Comparison of ENCODE assay signal across 27 cellular contexts in genomic region chr7:841943-842342, GRCh38. TPM values are rescaled to one million over a fixed set of nuclear protein-coding genes. Genes with fewer than 3 reads are reported as not detected.
DNase-seq lines count a peak whose midpoint lies in the region; ATAC-seq and TF ChIP-seq lines count a peak whose summit lies in the region.
"Had no signal": no experiment of that assay in that cellular context is flagged by ENCODE, and none has a peak within 500 bp of the region (broad histone marks: within the 10 kb centered on the region; RNA-seq: fewer than 3 reads in every experiment).

No MANE protein-coding gene starts in this region.

- no peak for ATAC-seq in Right ventricle myocardium superior (ENCODE audit: poor library complexity)
- no peak for ATAC-seq in effector memory CD8-positive, alpha-beta T cell (replicated peaks)
- ATAC-seq in HG03565 (IDR thresholded peaks at IDR 0.05; ENCODE audit: unreplicated experiment), result no peak
- ATAC-seq: A549; stimulated activated effector memory CD8-positive, alpha-beta T cell treated with anti-CD3 and anti-CD28 coated beads, Interleukin-12 subunit alpha, Interleukin-12 subunit beta, amount 100 ng/mL, for 72 hours; upper lobe of right lung had no signal

- H3K79me2 ChIP-seq in neural progenitor cell (ENCODE audit: low read depth), result peaks cover 37% of the 10 kb centered on the region

- H4K20me1 ChIP-seq in neural progenitor cell (ENCODE audit: low read depth), result peaks cover 21% of the 10 kb centered on the region

- no peak overlapping the region for H3K4me3 ChIP-seq in esophagus (ENCODE audit: low read depth in 1 of 2, low read length in 2 of 2)
- no peak overlapping the region for H3K4me3 ChIP-seq in neural progenitor cell
- H3K4me3 ChIP-seq: A549, SJSA1, upper lobe of right lung had no signal

- H3K4me1 ChIP-seq in esophagus (ENCODE audit: control insufficient read depth in 2 of 2, insufficient read depth in 2 of 2, low read length in 1 of 2) (peaks cover 0 to 3% of the 10 kb centered on the region in 2 donors), neural progenitor cell (no peaks in the 10 kb centered on the region)
- H3K4me1 ChIP-seq: A549, SJSA1 had no signal

- no peaks in the 10 kb centered on the region for H3K27me3 ChIP-seq in esophagus (ENCODE audit: control insufficient read depth in 1 of 2, insufficient read depth in 2 of 2, low read length in 2 of 2)
- H3K27me3 ChIP-seq in neural progenitor cell, result no peaks in the 10 kb centered on the region
- H3K27me3 ChIP-seq: SJSA1, upper lobe of right lung had no signal

- TF ChIP-seq CTCF in neural progenitor cell (IDR thresholded peaks at IDR 0.05), result no peak

- H3K27ac ChIP-seq in esophagus (ENCODE audit: low read depth in 2 of 2, low read length in 1 of 2) (peak overlapping the region; percentile 7 to 70), neural progenitor cell (no peak overlapping the region)
- H3K27ac ChIP-seq: A549, epithelial cell of prostate, SJSA1, upper lobe of right lung, WERI-Rb-1 had no signal

- peaks cover 23% of the 10 kb centered on the region for H3K4me1 Mint-ChIP-seq in neural progenitor cell
- H3K4me1 Mint-ChIP-seq in effector memory CD8-positive, alpha-beta T cell (ENCODE audit: low read depth in 2 of 2), result peaks cover 0 to under 1% of the 10 kb centered on the region in 2 donors
- H3K4me1 Mint-ChIP-seq: CD14-positive monocyte; stimulated activated effector memory CD8-positive, alpha-beta T cell treated with anti-CD3 and anti-CD28 coated beads, Interleukin-12 subunit alpha, Interleukin-12 subunit beta, amount 100 ng/mL, for 72 hours had no signal

- H3F3A ChIP-seq in neural progenitor cell (ENCODE audit: low read depth), result no peaks in the 10 kb centered on the region

- peaks cover 19 to 44% of the 10 kb centered on the region in 2 donors for H3K36me3 ChIP-seq in esophagus (ENCODE audit: control insufficient read depth in 2 of 2, insufficient read depth in 2 of 2, low read length in 1 of 2)
- no peaks in the 10 kb centered on the region for H3K36me3 ChIP-seq in neural progenitor cell

- H3K27ac Mint-ChIP-seq in neural progenitor cell, result peak overlapping the region; percentile 93
- no peak overlapping the region for H3K27ac Mint-ChIP-seq in effector memory CD8-positive, alpha-beta T cell
- H3K27ac Mint-ChIP-seq: activated CD4-positive, alpha-beta memory T cell treated with anti-CD3 and anti-CD28 coated beads for 36 hours; stimulated activated effector memory CD8-positive, alpha-beta T cell treated with anti-CD3 and anti-CD28 coated beads, Interleukin-12 subunit alpha, Interleukin-12 subunit beta, amount 100 ng/mL, for 72 hours; T-helper 1 cell treated with Interleukin-12 subunit alpha and Interleukin-12 subunit beta and Interleukin-4 antibody, amounts not matched to agents 30 μg/mL and 1 μg/mL, for 36 hours had no signal

- H3K9me3 ChIP-seq in esophagus (ENCODE audit: control insufficient read depth in 2 of 2, insufficient read depth in 1 of 2, low read depth in 1 of 2, low read length in 1 of 2) (no peaks in the 10 kb centered on the region), neural progenitor cell (ENCODE audit: low read depth) (no peaks in the 10 kb centered on the region)
- H3K9me3 ChIP-seq: A549, upper lobe of right lung had no signal

- 73 to 77% methylated on average over 16 of the region's 16 CpGs for WGBS in esophagus, 2 donors

- H3K36me3 Mint-ChIP-seq in neural progenitor cell, result peaks cover 20% of the 10 kb centered on the region
- H3K36me3 Mint-ChIP-seq in effector memory CD8-positive, alpha-beta T cell (ENCODE audit: insufficient read depth), result peaks cover 48% of the 10 kb centered on the region

- H3K4me3 Mint-ChIP-seq in neural progenitor cell, result no peak overlapping the region
- no peak overlapping the region for H3K4me3 Mint-ChIP-seq in effector memory CD8-positive, alpha-beta T cell
- H3K4me3 Mint-ChIP-seq: activated CD4-positive, alpha-beta memory T cell treated with anti-CD3 and anti-CD28 coated beads for 36 hours; CD14-positive monocyte; stimulated activated effector memory CD8-positive, alpha-beta T cell treated with anti-CD3 and anti-CD28 coated beads, Interleukin-12 subunit alpha, Interleukin-12 subunit beta, amount 100 ng/mL, for 72 hours; T-helper 1 cell treated with Interleukin-12 subunit alpha and Interleukin-12 subunit beta and Interleukin-4 antibody, amounts not matched to agents 30 μg/mL and 1 μg/mL, for 36 hours had no signal

- H3K9me3 Mint-ChIP-seq in neural progenitor cell, result no peaks in the 10 kb centered on the region
- no peaks in the 10 kb centered on the region for H3K9me3 Mint-ChIP-seq in effector memory CD8-positive, alpha-beta T cell
- H3K9me3 Mint-ChIP-seq: activated CD4-positive, alpha-beta memory T cell treated with anti-CD3 and anti-CD28 coated beads for 36 hours; stimulated activated effector memory CD8-positive, alpha-beta T cell treated with anti-CD3 and anti-CD28 coated beads, Interleukin-12 subunit alpha, Interleukin-12 subunit beta, amount 100 ng/mL, for 72 hours; T-helper 1 cell treated with Interleukin-12 subunit alpha and Interleukin-12 subunit beta and Interleukin-4 antibody, amounts not matched to agents 30 μg/mL and 1 μg/mL, for 36 hours had no signal

- no peak overlapping the region for H3K9ac ChIP-seq in neural progenitor cell

- DNase-seq in Right ventricle myocardium superior, result peak; percentile 11
- no peak for DNase-seq in cardiac septum (ENCODE audit: low spot score)
- DNase-seq in neural progenitor cell (ENCODE audit: low spot score), result no peak
- no peak for DNase-seq in effector memory CD8-positive, alpha-beta T cell
- DNase-seq in LoVo (ENCODE audit: low spot score), result no peak
- no peak for DNase-seq in HuH-7.5 (ENCODE audit: low spot score)
- DNase-seq: activated CD4-positive, alpha-beta memory T cell treated with anti-CD3 and anti-CD28 coated beads for 36 hours; activated T-cell treated with anti-CD3 and anti-CD28 coated beads for 4 hours; cortex of kidney; DMS 273 treated with DMSO at 0.1 percent for 48 hours; GF-D8; HCEC 1CT; left cardiac atrium; NCI-H226; NCI-H82; OCI-M1; right cardiac atrium; upper lobe of right lung; WERI-Rb-1 had no signal

- no peak overlapping the region for H3K4me2 ChIP-seq in neural progenitor cell
- H3K4me2 ChIP-seq: A549 had no signal

- no peak overlapping the region for H2AFZ ChIP-seq in neural progenitor cell (replicated peaks)

- intact Hi-C loops in Right ventricle myocardium superior (cut with DNase I), result no loop called here
- intact Hi-C loops in cardiac septum (cut with DNase I), result no loop called here

- H3K27me3 Mint-ChIP-seq in neural progenitor cell (ENCODE audit: insufficient read depth, low read depth), result peaks cover 6% of the 10 kb centered on the region
- no peaks in the 10 kb centered on the region for H3K27me3 Mint-ChIP-seq in effector memory CD8-positive, alpha-beta T cell
- H3K27me3 Mint-ChIP-seq: activated CD4-positive, alpha-beta memory T cell treated with anti-CD3 and anti-CD28 coated beads for 36 hours had no signal

RNA-seq across cellular contexts. Expression of gene SUN1, which starts 9.7 kb away (rescaled TPM):
- total RNA-seq in Right ventricle myocardium superior, result 177 TPM
- total RNA-seq in cardiac septum, result 153 TPM
- polyA plus RNA-seq in esophagus, result 10 to 100 TPM; 54.7 to 91.6 TPM
- total RNA-seq in neural progenitor cell (ENCODE audit: low replicate concordance), result 104 and 131 TPM in 2 replicates

RNA-seq across cellular contexts. Expression of gene GET4, which starts 34.4 kb away (rescaled TPM):
- total RNA-seq in Right ventricle myocardium superior (20.6 TPM), cardiac septum (21.3 TPM), neural progenitor cell (ENCODE audit: low replicate concordance) (17.2 and 35.7 TPM in 2 replicates)
- polyA plus RNA-seq in esophagus, result 10 to 100 TPM; 43.2 to 44.5 TPM
